Comparison of ENCODE assay signal across 9 cellular contexts in genomic region chr7:75639071-75639892, GRCh38.
A peak's percentile ranks its signal among the peaks of the same experiment; 100 is the strongest.
DNase-seq lines count a peak whose midpoint lies in the region; ATAC-seq and FAIRE-seq lines count a peak whose summit lies in the region.
"Had no signal": no experiment of that assay in that cellular context is flagged by ENCODE, and none has a peak within 500 bp of the region (broad histone marks: within the 10 kb centered on the region; RNA-seq: fewer than 3 reads in every experiment).

No MANE protein-coding gene starts in this region.

- peak overlapping the region; percentile 93 for H3K9ac ChIP-seq in neuronal stem cell (ENCODE audit: low read depth, low read length, poor library complexity)

- H3K9me3 ChIP-seq in neuronal stem cell (replicated peaks in 1 of 2; ENCODE audit: control insufficient read depth in 2 of 2, insufficient read depth in 1 of 2, low read depth in 1 of 2, low read length in 2 of 2): peaks cover 2 to 13% of the 10 kb centered on the region in 2 donors

- peak overlapping the region; percentile 95 for H2AK5ac ChIP-seq in neuronal stem cell (ENCODE audit: low read depth, low read length)

- H4K8ac ChIP-seq in neuronal stem cell (ENCODE audit: low read depth, low read length): peak overlapping the region; percentile 7

- H3K14ac ChIP-seq in neuronal stem cell (ENCODE audit: low read length): peak overlapping the region; percentile 82

- peak overlapping the region; percentile 88 to 98 for H3K4me3 ChIP-seq in neuronal stem cell (ENCODE audit: low read length in 2 of 2)

- no peak for ATAC-seq in HG03354 (IDR thresholded peaks at IDR 0.05; ENCODE audit: poor library complexity, severe bottlenecking, unreplicated experiment)

- H3K4me2 ChIP-seq in neuronal stem cell (ENCODE audit: insufficient read depth, low read length, poor library complexity, severe bottlenecking): peak overlapping the region; percentile 73

- peaks cover 8 to 13% of the 10 kb centered on the region in 2 donors for H3K4me1 ChIP-seq in neuronal stem cell (ENCODE audit: control insufficient read depth in 2 of 2, insufficient read depth in 1 of 2, low read depth in 1 of 2, low read length in 2 of 2)

- peak overlapping the region; percentile 92 for H3K23ac ChIP-seq in neuronal stem cell (ENCODE audit: low read depth, low read length, poor library complexity)

- H3K18ac ChIP-seq in neuronal stem cell (ENCODE audit: low read length): peak overlapping the region; percentile 98

- no CpG with 5 or more reads among the region's 77 CpGs for WGBS in neuronal stem cell (ENCODE audit: extremely low coverage in 2 of 2, insufficient read length in 2 of 2, insufficient replicate concordance in 1 of 2), 2 donors

- no peak overlapping the region for H2BK12ac ChIP-seq in neuronal stem cell (ENCODE audit: low read length)

- H2BK120ac ChIP-seq in neuronal stem cell (ENCODE audit: low read depth, low read length): peak overlapping the region; percentile 95

- peak overlapping the region; percentile 61 for H4K91ac ChIP-seq in neuronal stem cell (ENCODE audit: low read depth, low read length, poor library complexity)

- H3K27ac ChIP-seq in neuronal stem cell (replicated peaks; ENCODE audit: low read length): peak overlapping the region; percentile 93

- DNase-seq in SHP77 (lab: John Stamatoyannopoulos, UW) (peak; percentile 29 to 42), SHP77 treated with DMSO at 0.1 percent for 48 hours (lab: John Stamatoyannopoulos, UW) (no peak), NOMO-1 treated with DMSO at 0.1 percent for 48 hours (lab: John Stamatoyannopoulos, UW; ENCODE audit: unreplicated experiment) (peak; percentile 44), globus pallidus (ENCODE audit: low spot score) (peak; percentile 54), neuronal stem cell (ENCODE audit: low spot score) (peak; percentile 86), HTR-8/SVneo (ENCODE audit: insufficient read length, low spot score) (no peak)
- DNase-seq in activated naive CD4-positive, alpha-beta T cell treated with Interleukin-2 at 50 U/mL for 16 hours: peak; percentile 33

- peaks cover 2% of the 10 kb centered on the region for H3K79me1 ChIP-seq in neuronal stem cell (ENCODE audit: low read depth, low read length)

- peak overlapping the region; percentile 93 for H2AFZ ChIP-seq in neuronal stem cell (ENCODE audit: low read length)

- H2BK15ac ChIP-seq in neuronal stem cell (ENCODE audit: low read length): peak overlapping the region; percentile 50

- peak overlapping the region; percentile 100 for H2BK5ac ChIP-seq in neuronal stem cell (ENCODE audit: low read length)

- no peaks in the 10 kb centered on the region for H3K27me3 ChIP-seq in neuronal stem cell (ENCODE audit: control insufficient read depth in 3 of 3, insufficient read depth in 3 of 3, low read depth in 1 of 3, low read length in 3 of 3)

- peak overlapping the region; percentile 84 for H3K4ac ChIP-seq in neuronal stem cell (ENCODE audit: low read length)

- peaks cover 0 to 14% of the 10 kb centered on the region in 2 donors for H3K36me3 ChIP-seq in neuronal stem cell (replicated peaks in 1 of 2; ENCODE audit: control insufficient read depth in 2 of 2, insufficient read depth in 2 of 2, low read length in 2 of 2)

- no peak for FAIRE-seq in HTR-8/SVneo (lab: Jason Lieb, UNC)
- FAIRE-seq: GM18507 had no signal

Comparison
In these comparisons a context has a peak if more than half of its experiments do, and no peak if none do; other contexts are left out.
1. DNase-seq: peak in SHP77 (2 of 2), NOMO-1 treated with DMSO at 0.1 percent for 48 hours (single experiment), activated naive CD4-positive, alpha-beta T cell treated with Interleukin-2 at 50 U/mL for 16 hours (single experiment), globus pallidus (single experiment) and neuronal stem cell (single experiment); none in SHP77 treated with DMSO at 0.1 percent for 48 hours (single experiment) and HTR-8/SVneo (single experiment).